In the genomic region with DNA sequence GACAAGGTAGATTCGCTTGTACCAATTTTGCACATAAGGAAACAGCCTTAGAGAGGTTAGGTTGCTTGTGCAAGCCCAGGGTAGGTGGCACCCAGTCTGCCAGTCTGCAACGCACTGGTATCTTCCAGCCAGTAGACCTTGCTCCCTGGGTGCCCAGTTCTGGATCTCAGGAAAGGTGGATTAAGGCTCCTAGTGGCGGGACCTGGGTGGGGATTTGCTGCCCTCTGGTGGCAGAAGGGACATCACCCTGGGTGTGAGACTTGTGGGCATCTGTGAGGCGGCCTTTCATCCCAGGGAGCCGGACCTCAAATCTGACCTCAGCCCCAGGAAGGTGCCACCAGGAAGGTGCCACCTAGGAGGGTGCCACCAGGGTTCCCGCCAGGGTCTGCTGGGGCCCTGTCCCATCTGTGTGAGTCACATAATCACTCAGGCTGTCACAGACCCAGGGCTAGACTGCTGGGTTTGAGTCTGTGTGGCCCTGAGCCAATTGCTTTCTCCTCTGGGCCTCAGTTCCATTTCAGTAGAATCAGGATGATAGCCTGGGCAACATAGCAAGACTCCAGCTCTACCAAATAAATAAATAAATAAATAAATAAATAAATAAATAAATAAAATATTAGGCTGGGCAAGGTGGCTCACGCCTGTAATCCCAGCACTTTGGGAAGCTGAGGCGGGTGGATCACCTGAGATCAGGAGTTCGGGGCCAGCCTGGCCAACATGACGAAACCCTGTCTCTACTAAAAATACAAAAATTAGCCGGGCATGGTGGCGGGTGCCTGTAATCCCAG, we compare ENCODE assay signal across 1 cellular context.
TF ChIP-seq lines count a peak whose summit lies in the region.

No MANE protein-coding gene starts in this region.

TF ChIP-seq in HepG2, 621 proteins besides CTCF, POLR2A, EP300 and RAD21 (continued from another document and continues in another):
- TF ChIP-seq, protein P1, sequence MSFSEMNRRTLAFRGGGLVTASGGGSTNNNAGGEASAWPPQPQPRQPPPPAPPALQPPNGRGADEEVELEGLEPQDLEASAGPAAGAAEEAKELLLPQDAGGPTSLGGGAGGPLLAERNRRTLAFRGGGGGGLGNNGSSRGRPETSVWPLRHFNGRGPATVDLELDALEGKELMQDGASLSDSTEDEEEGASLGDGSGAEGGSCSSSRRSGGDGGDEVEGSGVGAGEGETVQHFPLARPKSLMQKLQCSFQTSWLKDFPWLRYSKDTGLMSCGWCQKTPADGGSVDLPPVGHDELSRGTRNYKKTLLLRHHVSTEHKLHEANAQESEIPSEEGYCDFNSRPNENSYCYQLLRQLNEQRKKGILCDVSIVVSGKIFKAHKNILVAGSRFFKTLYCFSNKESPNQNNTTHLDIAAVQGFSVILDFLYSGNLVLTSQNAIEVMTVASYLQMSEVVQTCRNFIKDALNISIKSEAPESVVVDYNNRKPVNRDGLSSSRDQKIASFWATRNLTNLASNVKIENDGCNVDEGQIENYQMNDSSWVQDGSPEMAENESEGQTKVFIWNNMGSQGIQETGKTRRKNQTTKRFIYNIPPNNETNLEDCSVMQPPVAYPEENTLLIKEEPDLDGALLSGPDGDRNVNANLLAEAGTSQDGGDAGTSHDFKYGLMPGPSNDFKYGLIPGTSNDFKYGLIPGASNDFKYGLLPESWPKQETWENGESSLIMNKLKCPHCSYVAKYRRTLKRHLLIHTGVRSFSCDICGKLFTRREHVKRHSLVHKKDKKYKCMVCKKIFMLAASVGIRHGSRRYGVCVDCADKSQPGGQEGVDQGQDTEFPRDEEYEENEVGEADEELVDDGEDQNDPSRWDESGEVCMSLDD (CRISPR knock-in tag; IDR thresholded peaks at IDR 0.05; ENCODE audit: borderline replicate concordance), result no peak
- no peak for TF ChIP-seq ZNF136 (CRISPR knock-in tag; IDR thresholded peaks at IDR 0.05; ENCODE audit: low read depth)
- TF ChIP-seq, protein P2, sequence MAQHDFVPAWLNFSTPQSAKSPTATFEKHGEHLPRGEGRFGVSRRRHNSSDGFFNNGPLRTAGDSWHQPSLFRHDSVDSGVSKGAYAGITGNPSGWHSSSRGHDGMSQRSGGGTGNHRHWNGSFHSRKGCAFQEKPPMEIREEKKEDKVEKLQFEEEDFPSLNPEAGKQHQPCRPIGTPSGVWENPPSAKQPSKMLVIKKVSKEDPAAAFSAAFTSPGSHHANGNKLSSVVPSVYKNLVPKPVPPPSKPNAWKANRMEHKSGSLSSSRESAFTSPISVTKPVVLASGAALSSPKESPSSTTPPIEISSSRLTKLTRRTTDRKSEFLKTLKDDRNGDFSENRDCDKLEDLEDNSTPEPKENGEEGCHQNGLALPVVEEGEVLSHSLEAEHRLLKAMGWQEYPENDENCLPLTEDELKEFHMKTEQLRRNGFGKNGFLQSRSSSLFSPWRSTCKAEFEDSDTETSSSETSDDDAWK (CRISPR knock-in tag; IDR thresholded peaks at IDR 0.05), result no peak
- peak; percentile 90 for TF ChIP-seq HNRNPL (IDR thresholded peaks at IDR 0.05; ENCODE audit: low read depth, low read length)
- TF ChIP-seq HOXA9 (CRISPR knock-in tag; IDR thresholded peaks at IDR 0.05; ENCODE audit: borderline replicate concordance), result no peak
- TF ChIP-seq ZNF530 (CRISPR knock-in tag; IDR thresholded peaks at IDR 0.05; ENCODE audit: low read depth), result no peak
- TF ChIP-seq, protein P3, sequence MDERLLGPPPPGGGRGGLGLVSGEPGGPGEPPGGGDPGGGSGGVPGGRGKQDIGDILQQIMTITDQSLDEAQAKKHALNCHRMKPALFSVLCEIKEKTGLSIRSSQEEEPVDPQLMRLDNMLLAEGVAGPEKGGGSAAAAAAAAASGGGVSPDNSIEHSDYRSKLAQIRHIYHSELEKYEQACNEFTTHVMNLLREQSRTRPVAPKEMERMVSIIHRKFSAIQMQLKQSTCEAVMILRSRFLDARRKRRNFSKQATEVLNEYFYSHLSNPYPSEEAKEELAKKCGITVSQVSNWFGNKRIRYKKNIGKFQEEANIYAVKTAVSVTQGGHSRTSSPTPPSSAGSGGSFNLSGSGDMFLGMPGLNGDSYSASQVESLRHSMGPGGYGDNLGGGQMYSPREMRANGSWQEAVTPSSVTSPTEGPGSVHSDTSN (CRISPR knock-in tag; IDR thresholded peaks at IDR 0.05), result no peak
- TF ChIP-seq FOSL2 (CRISPR knock-in tag; IDR thresholded peaks at IDR 0.05), result 0 out of 2 replicates have a peak, but pooled peaks have one; percentile 18
- no peak for TF ChIP-seq SP2 (CRISPR knock-in tag; IDR thresholded peaks at IDR 0.05)
- no peak for TF ChIP-seq ZNF234 (CRISPR knock-in tag; conservative IDR thresholded peaks at IDR 0.05)
- TF ChIP-seq HDAC2 (CRISPR knock-in tag; IDR thresholded peaks at IDR 0.05), result no peak
- no peak for TF ChIP-seq TERF1 (CRISPR knock-in tag; IDR thresholded peaks at IDR 0.05)
- TF ChIP-seq STAT6 (CRISPR knock-in tag; IDR thresholded peaks at IDR 0.05; ENCODE audit: borderline replicate concordance), result no peak
- no peak for TF ChIP-seq ZHX1 (CRISPR knock-in tag; IDR thresholded peaks at IDR 0.05; ENCODE audit: low read depth)
- no peak for TF ChIP-seq ZNF678 (CRISPR knock-in tag; IDR thresholded peaks at IDR 0.05)
- TF ChIP-seq SNAPC2 (CRISPR knock-in tag; IDR thresholded peaks at IDR 0.05), result no peak
- TF ChIP-seq KLF6 (CRISPR knock-in tag; IDR thresholded peaks at IDR 0.05), result no peak
- TF ChIP-seq CBX1 (IDR thresholded peaks at IDR 0.05; ENCODE audit: low read depth), result no peak
- TF ChIP-seq, protein P4, sequence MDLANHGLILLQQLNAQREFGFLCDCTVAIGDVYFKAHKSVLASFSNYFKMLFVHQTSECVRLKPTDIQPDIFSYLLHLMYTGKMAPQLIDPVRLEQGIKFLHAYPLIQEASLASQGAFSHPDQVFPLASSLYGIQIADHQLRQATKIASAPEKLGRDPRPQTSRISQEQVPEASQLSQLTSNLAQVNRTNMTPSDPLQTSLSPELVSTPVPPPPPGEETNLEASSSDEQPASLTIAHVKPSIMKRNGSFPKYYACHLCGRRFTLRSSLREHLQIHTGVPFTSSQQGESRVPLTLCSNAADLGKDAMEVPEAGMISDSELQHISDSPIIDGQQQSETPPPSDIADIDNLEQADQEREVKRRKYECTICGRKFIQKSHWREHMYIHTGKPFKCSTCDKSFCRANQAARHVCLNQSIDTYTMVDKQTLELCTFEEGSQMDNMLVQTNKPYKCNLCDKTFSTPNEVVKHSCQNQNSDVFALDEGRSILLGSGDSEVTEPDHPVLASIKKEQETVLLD (CRISPR knock-in tag; IDR thresholded peaks at IDR 0.05; ENCODE audit: low read depth), result no peak
- TF ChIP-seq ZNF605 (CRISPR knock-in tag; IDR thresholded peaks at IDR 0.05), result no peak
- TF ChIP-seq SIN3A (IDR thresholded peaks at IDR 0.05; ENCODE audit: borderline replicate concordance, low read depth, low read length), result no peak
- no peak for TF ChIP-seq FOXM1 (CRISPR knock-in tag; IDR thresholded peaks at IDR 0.05)
- TF ChIP-seq ZNF543 (CRISPR knock-in tag; IDR thresholded peaks at IDR 0.05), result no peak
- TF ChIP-seq NCOA2 (CRISPR knock-in tag; IDR thresholded peaks at IDR 0.05), result no peak
- TF ChIP-seq JUNB (CRISPR knock-in tag; IDR thresholded peaks at IDR 0.05; ENCODE audit: borderline replicate concordance), result no peak
- TF ChIP-seq PHB2 (IDR thresholded peaks at IDR 0.05; ENCODE audit: partially characterized antibody), result no peak
- peak; percentile 20; the same call in 1 of the 2 replicates for TF ChIP-seq ZNF788 (CRISPR knock-in tag; IDR thresholded peaks at IDR 0.05; ENCODE audit: borderline replicate concordance)
- TF ChIP-seq, protein P5, sequence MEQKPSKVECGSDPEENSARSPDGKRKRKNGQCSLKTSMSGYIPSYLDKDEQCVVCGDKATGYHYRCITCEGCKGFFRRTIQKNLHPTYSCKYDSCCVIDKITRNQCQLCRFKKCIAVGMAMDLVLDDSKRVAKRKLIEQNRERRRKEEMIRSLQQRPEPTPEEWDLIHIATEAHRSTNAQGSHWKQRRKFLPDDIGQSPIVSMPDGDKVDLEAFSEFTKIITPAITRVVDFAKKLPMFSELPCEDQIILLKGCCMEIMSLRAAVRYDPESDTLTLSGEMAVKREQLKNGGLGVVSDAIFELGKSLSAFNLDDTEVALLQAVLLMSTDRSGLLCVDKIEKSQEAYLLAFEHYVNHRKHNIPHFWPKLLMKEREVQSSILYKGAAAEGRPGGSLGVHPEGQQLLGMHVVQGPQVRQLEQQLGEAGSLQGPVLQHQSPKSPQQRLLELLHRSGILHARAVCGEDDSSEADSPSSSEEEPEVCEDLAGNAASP (CRISPR knock-in tag; IDR thresholded peaks at IDR 0.05; ENCODE audit: borderline replicate concordance), result no peak; the same call in 1 of the 2 replicates
- TF ChIP-seq ZNF460 (CRISPR knock-in tag; IDR thresholded peaks at IDR 0.05; ENCODE audit: borderline replicate concordance), result no peak
- TF ChIP-seq CERS6 (CRISPR knock-in tag; IDR thresholded peaks at IDR 0.05), result no peak
- TF ChIP-seq ZNF556 (CRISPR knock-in tag; IDR thresholded peaks at IDR 0.05; ENCODE audit: borderline replicate concordance), result no peak
- no peak for TF ChIP-seq ZBTB3 (CRISPR knock-in tag; IDR thresholded peaks at IDR 0.05; ENCODE audit: borderline replicate concordance, low read depth)
- TF ChIP-seq POLR2AphosphoS5 (IDR thresholded peaks at IDR 0.05; ENCODE audit: low read depth, low read length), result no peak
- no peak for TF ChIP-seq TCF7L2 (IDR thresholded peaks at IDR 0.05; ENCODE audit: low read depth, low read length)
- TF ChIP-seq ZNF296 (CRISPR knock-in tag; conservative IDR thresholded peaks at IDR 0.05), result no peak
- TF ChIP-seq, protein P6, sequence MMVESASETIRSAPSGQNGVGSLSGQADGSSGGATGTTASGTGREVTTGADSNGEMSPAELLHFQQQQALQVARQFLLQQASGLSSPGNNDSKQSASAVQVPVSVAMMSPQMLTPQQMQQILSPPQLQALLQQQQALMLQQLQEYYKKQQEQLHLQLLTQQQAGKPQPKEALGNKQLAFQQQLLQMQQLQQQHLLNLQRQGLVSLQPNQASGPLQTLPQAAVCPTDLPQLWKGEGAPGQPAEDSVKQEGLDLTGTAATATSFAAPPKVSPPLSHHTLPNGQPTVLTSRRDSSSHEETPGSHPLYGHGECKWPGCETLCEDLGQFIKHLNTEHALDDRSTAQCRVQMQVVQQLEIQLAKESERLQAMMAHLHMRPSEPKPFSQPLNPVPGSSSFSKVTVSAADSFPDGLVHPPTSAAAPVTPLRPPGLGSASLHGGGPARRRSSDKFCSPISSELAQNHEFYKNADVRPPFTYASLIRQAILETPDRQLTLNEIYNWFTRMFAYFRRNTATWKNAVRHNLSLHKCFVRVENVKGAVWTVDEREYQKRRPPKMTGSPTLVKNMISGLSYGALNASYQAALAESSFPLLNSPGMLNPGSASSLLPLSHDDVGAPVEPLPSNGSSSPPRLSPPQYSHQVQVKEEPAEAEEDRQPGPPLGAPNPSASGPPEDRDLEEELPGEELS (CRISPR knock-in tag; IDR thresholded peaks at IDR 0.05), result no peak
- TF ChIP-seq TARDBP (CRISPR knock-in tag; IDR thresholded peaks at IDR 0.05), result no peak
- no peak for TF ChIP-seq ZFP36L1 (CRISPR knock-in tag; IDR thresholded peaks at IDR 0.05)
- no peak for TF ChIP-seq NFATC3 (CRISPR knock-in tag; IDR thresholded peaks at IDR 0.05)
- no peak for TF ChIP-seq NR3C1 (CRISPR knock-in tag; IDR thresholded peaks at IDR 0.05)
- peak; percentile 29; the same call in 1 of the 2 replicates for TF ChIP-seq SALL1 (CRISPR knock-in tag; IDR thresholded peaks at IDR 0.05)
- TF ChIP-seq KAT8 (CRISPR knock-in tag; IDR thresholded peaks at IDR 0.05), result no peak
